In genomic region chr3:183632730-183633129, GRCh38 we compare ENCODE assay signal across 6 cellular contexts. TPM values are rescaled to one million over a fixed set of nuclear protein-coding genes. Genes with fewer than 3 reads are reported as not detected.
DNase-seq lines count a peak whose midpoint lies in the region; ATAC-seq and TF ChIP-seq lines count a peak whose summit lies in the region.
"Not testable (repeated sequence)": the region's sequence is repeated elsewhere in the genome, so short reads cannot be mapped to it uniquely, and the experiment has no call there.

No MANE protein-coding gene starts in this region.

- peaks cover 15% of the 10 kb centered on the region for H3K4me1 Mint-ChIP-seq in neural crest cell

- intact Hi-C loops in colonic mucosa (cut with DNase I); mucosa of descending colon (cut with DNase I, micrococcal nuclease); stomach (cut with DNase I; ENCODE audit: low total_unique reads): not testable (repeated sequence)

- ATAC-seq in left lobe of liver, mucosa of descending colon: not testable (repeated sequence)

- not testable (repeated sequence) for H3K36me3 Mint-ChIP-seq in neural crest cell (ENCODE audit: low read depth)

- DNase-seq in HT-29 (ENCODE audit: low spot score) (peak; percentile 15), colonic mucosa (peak; percentile 54), left lobe of liver (ENCODE audit: low spot score) (peak; percentile 51), mucosa of descending colon (peak in 2 of 3 donors; percentile 57 to 58), stomach (peak; percentile 59)
- DNase-seq in neural crest cell (ENCODE audit: low read depth, low spot score) = not testable (repeated sequence)

- not testable (repeated sequence) for TF ChIP-seq EP300 in stomach (IDR thresholded peaks at IDR 0.05)

- not testable (repeated sequence) for TF ChIP-seq POLR2A in stomach (IDR thresholded peaks at IDR 0.05)

- H3K9ac ChIP-seq in colonic mucosa (ENCODE audit: low read depth in 2 of 2, low read length in 2 of 2) = not testable (repeated sequence)

- H3K27me3 ChIP-seq in colonic mucosa, stomach: not testable (repeated sequence)

- TF ChIP-seq CTCF in colonic mucosa (IDR thresholded peaks at IDR 0.05); mucosa of descending colon (IDR thresholded peaks at IDR 0.05); neural crest cell (conservative IDR thresholded peaks at IDR 0.05); stomach (IDR thresholded peaks at IDR 0.05): not testable (repeated sequence)

- H3K27ac ChIP-seq in colonic mucosa = not testable (repeated sequence)
- H3K27ac ChIP-seq in stomach = peak overlapping the region in 1 of 5 donors; percentile 10

- 50 to 74% (median 55%) methylated on average over 8 of the region's 8 CpGs for WGBS in stomach, 5 donors

- not testable (repeated sequence) for H3K9me3 ChIP-seq in colonic mucosa, mucosa of descending colon, stomach

- H3K4me3 ChIP-seq in colonic mucosa, mucosa of descending colon, stomach: not testable (repeated sequence)

- not testable (repeated sequence) for H3K36me3 ChIP-seq in colonic mucosa; mucosa of descending colon (ENCODE audit: low read depth); stomach

- H3K27ac Mint-ChIP-seq in neural crest cell (ENCODE audit: unreplicated experiment) = not testable (repeated sequence)

- H3K4me1 ChIP-seq in colonic mucosa; mucosa of descending colon (ENCODE audit: low read depth): not testable (repeated sequence)
- peaks cover 11 to 14% (median 13%) of the 10 kb centered on the region in 4 donors for H3K4me1 ChIP-seq in stomach

- H3K4me3 Mint-ChIP-seq in neural crest cell = peak overlapping the region; percentile 16

- not testable (repeated sequence) for H3K9me3 Mint-ChIP-seq in neural crest cell

- not testable (repeated sequence) for H3K27me3 Mint-ChIP-seq in neural crest cell (ENCODE audit: low read depth)

RNA-seq across cellular contexts. Expression of gene KLHL24, which starts 2.7 kb away (rescaled TPM):
- 10.6 and 18.7 TPM in 2 replicates for total RNA-seq in HT-29 (2014; rRNA removed; shearing (Covaris generic))
- total RNA-seq in colonic mucosa = 10 to 100 TPM; 25.1 to 64.2 TPM
- total RNA-seq in left lobe of liver = 32.4 TPM
- 10 to 100 TPM; 45.3 to 99.2 (median 69.9) TPM for total RNA-seq in mucosa of descending colon
- total RNA-seq in neural crest cell = 19.0 and 23.7 TPM in 2 replicates
- 100 to 1,000 TPM in 1 of 5 donors, 10 to 100 TPM in 4; 25.5 to 186 (median 49.1) TPM for total RNA-seq in stomach
- polyA plus RNA-seq in stomach = 10 to 100 TPM in 1 of 3 donors, 1 to 10 TPM in 2; 5.2 to 11.8 (median 8.0) TPM
